ENCODE assay signal across 1 cellular context in genomic region chr12:120388711-120389431, GRCh38.
TF ChIP-seq lines count a peak whose summit lies in the region.

No MANE protein-coding gene starts in this region.

TF ChIP-seq in H1, 55 proteins besides CTCF, POLR2A, EP300 and RAD21:
- no peak for TF ChIP-seq RXRA (IDR thresholded peaks at IDR 0.05; ENCODE audit: insufficient read depth, low read depth, low read length)
- TF ChIP-seq MAX (IDR thresholded peaks at IDR 0.05): peak; percentile 86
- no peak; the same call in none of the 2 replicates for TF ChIP-seq YY1 (IDR thresholded peaks at IDR 0.05; ENCODE audit: low read depth, low read length)
- TF ChIP-seq KDM5A (IDR thresholded peaks at IDR 0.05; ENCODE audit: low read length): no peak
- no peak for TF ChIP-seq EGR1 (IDR thresholded peaks at IDR 0.05; ENCODE audit: borderline replicate concordance, low read depth, low read length)
- TF ChIP-seq TCF12 (IDR thresholded peaks at IDR 0.05; ENCODE audit: low read depth, low read length): no peak
- TF ChIP-seq TAF7 (optimal IDR thresholded peaks at IDR 0.05; ENCODE audit: borderline replicate concordance, low read depth, low read length): peak; percentile 47
- peak; percentile 68 for TF ChIP-seq TBP (IDR thresholded peaks at IDR 0.05; ENCODE audit: low read depth, low read length)
- TF ChIP-seq KDM1A (IDR thresholded peaks at IDR 0.05; ENCODE audit: borderline replicate concordance, low read length): no peak
- peak; percentile 68 for TF ChIP-seq SP1 (IDR thresholded peaks at IDR 0.05; ENCODE audit: low read depth, low read length)
- TF ChIP-seq RNF2 (IDR thresholded peaks at IDR 0.05; ENCODE audit: borderline replicate concordance, low read depth, low read length, missing control alignments, poor library complexity, severe bottlenecking): no peak
- TF ChIP-seq E2F6 (IDR thresholded peaks at IDR 0.05): peak; percentile 95
- 0 out of 2 replicates have a peak, but pooled peaks have one; percentile 45 for TF ChIP-seq GTF2F1 (IDR thresholded peaks at IDR 0.05; ENCODE audit: borderline replicate concordance, low read depth, low read length)
- TF ChIP-seq HDAC2 (IDR thresholded peaks at IDR 0.05; ENCODE audit: borderline replicate concordance in 1 of 2, low read depth in 2 of 2, low read length in 2 of 2): peak in 1 of 2 experiments; percentile 48; a peak in 1 of 4 replicates
- peak; percentile 20 for TF ChIP-seq NANOG (IDR thresholded peaks at IDR 0.05; ENCODE audit: insufficient read depth, low read depth, low read length, poor library complexity, severe bottlenecking)
- TF ChIP-seq SIN3A (conservative IDR thresholded peaks at IDR 0.05 in 1 of 2, IDR thresholded peaks at IDR 0.05 in 1 of 2; ENCODE audit: low read depth in 1 of 2, low read length in 2 of 2): no peak
- TF ChIP-seq USF2 (IDR thresholded peaks at IDR 0.05; ENCODE audit: low read length): peak; percentile 83
- peak; percentile 64; the same call in 1 of the 2 replicates for TF ChIP-seq TAF1 (IDR thresholded peaks at IDR 0.05; ENCODE audit: low read depth, low read length)
- TF ChIP-seq NRF1 (IDR thresholded peaks at IDR 0.05; ENCODE audit: low read depth, low read length): no peak
- no peak for TF ChIP-seq FOSL1 (IDR thresholded peaks at IDR 0.05; ENCODE audit: insufficient read depth, low read depth, low read length)
- TF ChIP-seq SRF (IDR thresholded peaks at IDR 0.05; ENCODE audit: low read depth, low read length): no peak
- no peak for TF ChIP-seq CBX8 (IDR thresholded peaks at IDR 0.05; ENCODE audit: borderline replicate concordance, low read depth, low read length)
- TF ChIP-seq EZH2 (IDR thresholded peaks at IDR 0.05; ENCODE audit: low read depth, low read length, severe bottlenecking): no peak
- no peak for TF ChIP-seq CTBP2 (IDR thresholded peaks at IDR 0.05; ENCODE audit: borderline replicate concordance, insufficient read depth, insufficient read length, low read length)
- peak; percentile 50; the same call in 1 of the 2 replicates for TF ChIP-seq ATF3 (IDR thresholded peaks at IDR 0.05; ENCODE audit: insufficient read depth, low read depth, low read length)
- peak; percentile 88 for TF ChIP-seq ASH2L (IDR thresholded peaks at IDR 0.05; ENCODE audit: low read length)
